16 cellular contexts compared by ENCODE assay signal in the genomic region with DNA sequence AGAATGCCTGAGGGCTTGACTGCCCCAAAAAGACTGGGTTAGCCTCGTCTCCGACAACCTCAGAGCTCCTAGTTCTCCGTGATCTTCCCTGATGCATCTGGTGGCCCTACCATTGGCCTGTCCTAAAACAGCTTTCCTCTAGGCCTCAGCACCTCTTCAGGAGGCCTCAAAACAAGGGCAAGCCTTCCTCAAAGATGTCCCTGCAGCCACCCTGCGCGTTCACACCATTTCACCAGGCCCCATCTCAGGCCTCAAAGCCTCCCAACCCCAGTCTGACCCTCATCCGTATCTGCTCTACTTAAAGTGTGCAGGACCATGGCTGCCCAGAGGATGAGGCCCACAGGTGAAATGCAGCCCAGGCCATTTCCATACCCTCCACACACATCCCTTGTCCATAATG. TPM values are rescaled to one million over a fixed set of nuclear protein-coding genes. Genes with fewer than 3 reads are reported as not detected.
DNase-seq lines count a peak whose midpoint lies in the region; ATAC-seq, FAIRE-seq and TF ChIP-seq lines count a peak whose summit lies in the region.
"Had no signal": no experiment of that assay in that cellular context is flagged by ENCODE, and none has a peak within 500 bp of the region (broad histone marks: within the 10 kb centered on the region; RNA-seq: fewer than 3 reads in every experiment).

No MANE protein-coding gene starts in this region.

- H2BK15ac ChIP-seq in H1 (ENCODE audit: low read length) = 0 out of 2 replicates have a peak overlapping the region, but pooled peaks have one; percentile 61

- peak overlapping the region; percentile 38; the same call in 1 of the 2 replicates for H4K8ac ChIP-seq in H1 (ENCODE audit: extremely low read depth, insufficient read depth, low read length)

- no peaks in the 10 kb centered on the region for H3K9me3 ChIP-seq in HEK293 (ENCODE audit: control insufficient read depth, insufficient read depth, low read depth, low read length)
- no peaks in the 10 kb centered on the region for H3K9me3 ChIP-seq in H1 (ENCODE audit: insufficient read depth in 2 of 2, low read depth in 1 of 2, low read length in 1 of 2)
- H3K9me3 ChIP-seq: BLaER1, Caco-2 had no signal

- H3K23ac ChIP-seq in H1 (ENCODE audit: insufficient read length) = no peak overlapping the region

- no peak overlapping the region for H3K27ac ChIP-seq in HEK293 (ENCODE audit: extremely low read depth, low read depth, low read length)
- H3K27ac ChIP-seq in H1 (ENCODE audit: low read depth, low read length) = no peak overlapping the region
- H3K27ac ChIP-seq in substantia nigra (ENCODE audit: low read depth, low read length, poor library complexity, severe bottlenecking) = no peak overlapping the region
- H3K27ac ChIP-seq: 22Rv1, BLaER1, GM23248, HL-60 had no signal

- peaks cover 3 to 57% (median 42%) of the 10 kb centered on the region in 4 experiments for H3K27me3 ChIP-seq in H1 (replicated peaks in 1 of 4; ENCODE audit: control insufficient read depth in 3 of 4, extremely low read depth in 1 of 4, insufficient read depth in 3 of 4, low read length in 3 of 4)

- POLR2A ChIA-PET in HEK293 (lab: Yijun Ruan, JAX) = interaction anchor here (1.6 kb wide), 1 partner anchor 8 kb away, joined by 6 read pairs; no protein-coding TSS in a partner anchor
- POLR2A ChIA-PET in H1 (lab: Charles Lee; ENCODE audit: partially characterized antibody) = interaction anchor here (0.6 to 3.0 kb wide), 10 partner anchors 20 to 423 kb away, joined by 3 to 13 read pairs (median 4); a partner anchor contains a TSS

- H3K79me2 ChIP-seq in H1 (ENCODE audit: control insufficient read depth in 1 of 2, insufficient read depth in 2 of 2, low read length in 2 of 2) = no peaks in the 10 kb centered on the region

- TF ChIP-seq CTCF in HEK293 (tag by site-specific recombination; IDR thresholded peaks at IDR 0.05) = no peak
- no peak for TF ChIP-seq CTCF in H1 (IDR thresholded peaks at IDR 0.05; ENCODE audit: control extremely low read depth in 1 of 3, insufficient read depth in 1 of 3, low read depth in 1 of 3, low read length in 3 of 3)
- no peak for TF ChIP-seq CTCF in neural crest cell (conservative IDR thresholded peaks at IDR 0.05)

- no peak overlapping the region for H3K4ac ChIP-seq in H1 (replicated peaks; ENCODE audit: insufficient read length, low read depth, low read length)

- H3K27ac Mint-ChIP-seq in T-helper 1 cell treated with Interleukin-12 subunit alpha and Interleukin-12 subunit beta and Interleukin-4 antibody, amounts not matched to agents 30 μg/mL and 1 μg/mL, for 36 hours = peak overlapping the region; percentile 42
- no peak overlapping the region for H3K27ac Mint-ChIP-seq in neural crest cell (ENCODE audit: unreplicated experiment)
- H3K27ac Mint-ChIP-seq: HFFc6 had no signal

- H3K18ac ChIP-seq in H1 (ENCODE audit: extremely low read depth, low read length) = no peak overlapping the region

- H3K4me2 ChIP-seq in H1 (ENCODE audit: insufficient read depth in 1 of 2, low read depth in 2 of 2, low read length in 2 of 2) = peak overlapping the region; percentile 70 to 95; a peak in 1 of 4 replicates

- H3K36me3 ChIP-seq in HEK293 (ENCODE audit: control insufficient read depth in 2 of 2, insufficient read depth in 1 of 2, low read length in 2 of 2) = no peaks in the 10 kb centered on the region
- no peaks in the 10 kb centered on the region for H3K36me3 ChIP-seq in H1 (ENCODE audit: control insufficient read depth in 2 of 4, insufficient read depth in 4 of 4, low read length in 3 of 4)
- H3K36me3 ChIP-seq: BLaER1 had no signal

- no peak overlapping the region for H3K4me3 Mint-ChIP-seq in T-helper 1 cell treated with Interleukin-12 subunit alpha and Interleukin-12 subunit beta and Interleukin-4 antibody, amounts not matched to agents 30 μg/mL and 1 μg/mL, for 36 hours
- peak overlapping the region; percentile 2 for H3K4me3 Mint-ChIP-seq in neural crest cell
- H3K4me3 Mint-ChIP-seq: HFFc6 had no signal

- CTCF ChIA-PET in HEK293 (lab: Yijun Ruan, JAX) (interaction anchor here (0.6 to 16.9 kb wide), 23 partner anchors 8 to 759 kb away, joined by 3 to 561 read pairs (median 4); a partner anchor contains a TSS), H1 (lab: Charles Lee; ENCODE audit: partially characterized antibody) (interaction anchor here (0.6 to 23.3 kb wide), 15 partner anchors 8 to 326 kb away, joined by 3 to 501 read pairs (median 4); a partner anchor contains a TSS)

- H3K9ac ChIP-seq in H1 (replicated peaks in 1 of 4; ENCODE audit: extremely low read depth in 1 of 4, low read depth in 3 of 4, low read length in 3 of 4) = no peak overlapping the region; a peak in 1 of 7 replicates
- H3K9ac ChIP-seq: BLaER1, GM23248 had no signal

- FAIRE-seq in H1 (lab: Jason Lieb, UNC) = no peak

- TF ChIP-seq POLR2A in H1 (IDR thresholded peaks at IDR 0.05; ENCODE audit: control extremely low read depth in 1 of 2, low read depth in 2 of 2, low read length in 2 of 2) = no peak

- ATAC-seq in GM18867 (IDR thresholded peaks at IDR 0.05; ENCODE audit: unreplicated experiment) = no peak
- no peak for ATAC-seq in GM21526 (IDR thresholded peaks at IDR 0.05; ENCODE audit: low FRiP score, unreplicated experiment)

- H4K91ac ChIP-seq in H1 (replicated peaks; ENCODE audit: insufficient read length, low read length) = no peak overlapping the region

- H2BK5ac ChIP-seq in H1 (ENCODE audit: low read depth, low read length) = no peak overlapping the region

- H3K79me1 ChIP-seq in H1 (ENCODE audit: low read depth, low read length) = no peaks in the 10 kb centered on the region

- no peak overlapping the region for H3K56ac ChIP-seq in H1 (replicated peaks; ENCODE audit: insufficient read length, low read depth, low read length)

- DNase-seq in T-helper 1 cell (no peak), H1 (ENCODE audit: low read depth in 1 of 2, low spot score in 2 of 2) (no peak), neural crest cell (ENCODE audit: low read depth, low spot score) (no peak), substantia nigra (lab: John Stamatoyannopoulos, UW) (no peak)
- DNase-seq: HFFc6, NCI-H1048 had no signal

- peaks cover 5% of the 10 kb centered on the region; the same call in 1 of the 2 replicates for H3K23me2 ChIP-seq in H1 (ENCODE audit: low read depth, low read length)

- no peaks in the 10 kb centered on the region for H3K4me1 ChIP-seq in HEK293 (ENCODE audit: control insufficient read depth, insufficient read depth, low read length)
- H3K4me1 ChIP-seq in H1 (replicated peaks in 1 of 4; ENCODE audit: control insufficient read depth in 3 of 4, insufficient read depth in 4 of 4, low read length in 3 of 4) = peaks cover 0 to 13% (median 3%) of the 10 kb centered on the region in 4 experiments; a peak in 5 of 7 replicates
- H3K4me1 ChIP-seq: Caco-2 had no signal

- no peaks in the 10 kb centered on the region for H3K4me1 Mint-ChIP-seq in T-helper 1 cell treated with Interleukin-12 subunit alpha and Interleukin-12 subunit beta and Interleukin-4 antibody, amounts not matched to agents 30 μg/mL and 1 μg/mL, for 36 hours (ENCODE audit: low read depth)
- no peaks in the 10 kb centered on the region for H3K4me1 Mint-ChIP-seq in neural crest cell

- H4K5ac ChIP-seq in H1 (ENCODE audit: insufficient read length, low read depth, low read length) = no peak overlapping the region

- H2BK20ac ChIP-seq in H1 (ENCODE audit: low read length) = no peak overlapping the region

- H2AFZ ChIP-seq in H1 (ENCODE audit: low read length) = no peak overlapping the region
- H2AFZ ChIP-seq: GM23248 had no signal

- WGBS in H1 (ENCODE audit: extremely low coverage in 1 of 2, insufficient coverage in 1 of 2, insufficient read length in 1 of 2, insufficient replicate concordance in 2 of 2, low coverage in 1 of 2, low lambda C conversion rate in 2 of 2, missing lambda C conversion rate in 1 of 2), 2 experiments = 90% methylated on average over 6 of the region's 6 CpGs; no CpG with 5 or more reads in 1 of the 2 experiments

- H3K9me3 Mint-ChIP-seq in T-helper 1 cell treated with Interleukin-12 subunit alpha and Interleukin-12 subunit beta and Interleukin-4 antibody, amounts not matched to agents 30 μg/mL and 1 μg/mL, for 36 hours = no peaks in the 10 kb centered on the region
- H3K9me3 Mint-ChIP-seq in neural crest cell = no peaks in the 10 kb centered on the region
- H3K9me3 Mint-ChIP-seq: HFFc6 had no signal

- peaks cover 0 to 3% of the 10 kb centered on the region in 2 experiments for H4K20me1 ChIP-seq in H1 (replicated peaks in 1 of 2; ENCODE audit: control insufficient read depth in 1 of 2, insufficient read depth in 2 of 2, low read length in 2 of 2)
- H4K20me1 ChIP-seq: BLaER1 had no signal

- H3K14ac ChIP-seq in H1 (ENCODE audit: insufficient read length) = no peak overlapping the region

- H2AK5ac ChIP-seq in H1 (ENCODE audit: low read depth, low read length) = no peak overlapping the region

- no peak overlapping the region for H2BK12ac ChIP-seq in H1 (ENCODE audit: low read depth, low read length)

- no peak overlapping the region for H3K4me3 ChIP-seq in HEK293 (ENCODE audit: low read depth, low read length)
- H3K4me3 ChIP-seq in H1 (ENCODE audit: extremely low read depth in 1 of 4, insufficient read depth in 2 of 4, low read depth in 3 of 4, low read length in 4 of 4) = no peak overlapping the region
- H3K4me3 ChIP-seq: BLaER1 had no signal

- no peaks in the 10 kb centered on the region for H3K36me3 Mint-ChIP-seq in T-helper 1 cell treated with Interleukin-12 subunit alpha and Interleukin-12 subunit beta and Interleukin-4 antibody, amounts not matched to agents 30 μg/mL and 1 μg/mL, for 36 hours (ENCODE audit: low read depth)
- H3K36me3 Mint-ChIP-seq in neural crest cell (ENCODE audit: low read depth) = no peaks in the 10 kb centered on the region

- peaks cover 44% of the 10 kb centered on the region for H3K27me3 Mint-ChIP-seq in T-helper 1 cell treated with Interleukin-12 subunit alpha and Interleukin-12 subunit beta and Interleukin-4 antibody, amounts not matched to agents 30 μg/mL and 1 μg/mL, for 36 hours (ENCODE audit: low read depth)
- H3K27me3 Mint-ChIP-seq in neural crest cell (ENCODE audit: low read depth) = peaks cover 86% of the 10 kb centered on the region

- TF ChIP-seq EP300 in H1 (IDR thresholded peaks at IDR 0.05; ENCODE audit: borderline replicate concordance in 1 of 2, low read depth in 2 of 2, low read length in 2 of 2) = no peak

- H2BK120ac ChIP-seq in H1 (replicated peaks; ENCODE audit: low read depth, low read length) = no peak overlapping the region

- TF ChIP-seq RAD21 in H1 (IDR thresholded peaks at IDR 0.05 in 1 of 2, conservative IDR thresholded peaks at IDR 0.05 in 1 of 2; ENCODE audit: low read depth in 2 of 2, low read length in 2 of 2) = no peak

RNA-seq across cellular contexts. Expression of a gene that starts 7.4 kb away (rescaled TPM):
- total RNA-seq in H1 (2021; fragmentation: NEBNext Ultra II Directional; extraction: Animal tissue kit (Norgen Biotek cat#: 25700)) = not detected in 2 replicates
- 0.26 and 0.55 TPM in 2 replicates for polyA plus RNA-seq in H1 (2011; rRNA removed)
- polyA plus RNA-seq in H1 (2011; cell fraction: cytosol; rRNA removed) = 0.17 TPM
- 0.40 TPM for polyA plus RNA-seq in H1 (2011; cell fraction: nucleus; rRNA removed)
- 0.17 to 0.50 TPM (median 0.31 TPM) in 4 replicates for polyA plus RNA-seq in H1 (2012, experiment 1 of 2)
- polyA plus RNA-seq in H1 (2012, experiment 2 of 2) = 0.16 TPM
- 0.34 TPM for polyA plus RNA-seq in H1 (2013, experiment 1 of 2)
- 0.07 TPM for polyA plus RNA-seq in H1 (2013, experiment 2 of 2)
- polyA minus RNA-seq in H1 (2011; rRNA and poly(A)+ RNA removed) = 0.09 and 0.27 TPM in 2 replicates
- polyA minus RNA-seq in H1 (2011; cell fraction: cytosol; rRNA and poly(A)+ RNA removed) = not detected
- polyA minus RNA-seq in H1 (2011; cell fraction: nucleus; rRNA and poly(A)+ RNA removed) = not detected
- 0.09 TPM in 1 of 2 replicates, not detected in the other for total RNA-seq in neural crest cell
- total RNA-seq: Caco-2 had no signal

RNA-seq across cellular contexts. Expression of a gene that starts 13.0 kb away (rescaled TPM):
- 0.32 and 0.69 TPM in 2 replicates for total RNA-seq in H1 (2021; fragmentation: NEBNext Ultra II Directional; extraction: Animal tissue kit (Norgen Biotek cat#: 25700))
- 0.20 and 0.55 TPM in 2 replicates for polyA plus RNA-seq in H1 (2011; rRNA removed)
- polyA plus RNA-seq in H1 (2011; cell fraction: cytosol; rRNA removed) = 0.30 TPM
- polyA plus RNA-seq in H1 (2011; cell fraction: nucleus; rRNA removed) = 1.2 TPM
- 0.23 to 0.66 TPM (median 0.48 TPM) in 4 replicates for polyA plus RNA-seq in H1 (2012, experiment 1 of 2)
- polyA plus RNA-seq in H1 (2012, experiment 2 of 2) = 0.22 TPM
- polyA plus RNA-seq in H1 (2013, experiment 1 of 2) = 0.41 TPM
- polyA plus RNA-seq in H1 (2013, experiment 2 of 2) = 0.15 TPM
- 0.09 TPM in 1 of 2 replicates, not detected in the other for polyA minus RNA-seq in H1 (2011; rRNA and poly(A)+ RNA removed)
- polyA minus RNA-seq in H1 (2011; cell fraction: cytosol; rRNA and poly(A)+ RNA removed) = not detected
- not detected for polyA minus RNA-seq in H1 (2011; cell fraction: nucleus; rRNA and poly(A)+ RNA removed)
- 0.41 and 0.56 TPM in 2 replicates for total RNA-seq in neural crest cell
- total RNA-seq: Caco-2, GM23248 had no signal
- polyA plus RNA-seq: GM23248 had no signal

RNA-seq across cellular contexts. Expression of a gene that starts 23.4 kb away (rescaled TPM):
- total RNA-seq in H1 (2021; fragmentation: NEBNext Ultra II Directional; extraction: Animal tissue kit (Norgen Biotek cat#: 25700)) = not detected in 2 replicates
- 0.82 and 0.86 TPM in 2 replicates for polyA plus RNA-seq in H1 (2011; rRNA removed)
- 0.45 TPM for polyA plus RNA-seq in H1 (2011; cell fraction: cytosol; rRNA removed)
- polyA plus RNA-seq in H1 (2011; cell fraction: nucleus; rRNA removed) = 0.88 TPM
- 0.48 to 1.3 TPM (median 0.92 TPM) in 4 replicates for polyA plus RNA-seq in H1 (2012, experiment 1 of 2)
- polyA plus RNA-seq in H1 (2012, experiment 2 of 2) = 0.96 TPM
- 0.12 TPM for polyA plus RNA-seq in H1 (2013, experiment 1 of 2)
- 0.26 TPM for polyA plus RNA-seq in H1 (2013, experiment 2 of 2)
- polyA minus RNA-seq in H1 (2011; rRNA and poly(A)+ RNA removed) = 0.41 and 0.82 TPM in 2 replicates
- polyA minus RNA-seq in H1 (2011; cell fraction: cytosol; rRNA and poly(A)+ RNA removed) = not detected
- polyA minus RNA-seq in H1 (2011; cell fraction: nucleus; rRNA and poly(A)+ RNA removed) = not detected
- not detected in 2 replicates for total RNA-seq in neural crest cell
- total RNA-seq: GM23248, HFFc6, M059J had no signal
- polyA plus RNA-seq: GM23248 had no signal

RNA-seq across cellular contexts. Expression of a gene that starts 41.3 kb away (rescaled TPM):
- total RNA-seq in H1 (2021; fragmentation: NEBNext Ultra II Directional; extraction: Animal tissue kit (Norgen Biotek cat#: 25700)) = 38.0 and 39.9 TPM in 2 replicates
- polyA plus RNA-seq in H1 (2011; rRNA removed) = 9.6 and 17.3 TPM in 2 replicates
- 5.5 TPM for polyA plus RNA-seq in H1 (2011; cell fraction: cytosol; rRNA removed)
- polyA plus RNA-seq in H1 (2011; cell fraction: nucleus; rRNA removed) = 50.0 TPM
- polyA plus RNA-seq in H1 (2012, experiment 1 of 2) = 17.3 to 26.6 TPM (median 24.0 TPM) in 4 replicates
- 19.6 TPM for polyA plus RNA-seq in H1 (2012, experiment 2 of 2)
- 14.4 TPM for polyA plus RNA-seq in H1 (2013, experiment 1 of 2)
- 14.0 TPM for polyA plus RNA-seq in H1 (2013, experiment 2 of 2)
- 17.2 and 17.7 TPM in 2 replicates for polyA minus RNA-seq in H1 (2011; rRNA and poly(A)+ RNA removed)
- 17.4 TPM for polyA minus RNA-seq in H1 (2011; cell fraction: cytosol; rRNA and poly(A)+ RNA removed)
- polyA minus RNA-seq in H1 (2011; cell fraction: nucleus; rRNA and poly(A)+ RNA removed) = 26.4 TPM
- total RNA-seq in neural crest cell = 38.3 and 51.6 TPM in 2 replicates

RNA-seq across cellular contexts. Expression of a gene that starts 51.8 kb away (rescaled TPM):
- 19.0 and 20.5 TPM in 2 replicates for total RNA-seq in H1 (2021; fragmentation: NEBNext Ultra II Directional; extraction: Animal tissue kit (Norgen Biotek cat#: 25700))
- polyA plus RNA-seq in H1 (2011; rRNA removed) = 19.3 and 25.2 TPM in 2 replicates
- 20.4 TPM for polyA plus RNA-seq in H1 (2011; cell fraction: cytosol; rRNA removed)
- polyA plus RNA-seq in H1 (2011; cell fraction: nucleus; rRNA removed) = 33.7 TPM
- 26.5 to 28.0 TPM (median 26.9 TPM) in 4 replicates for polyA plus RNA-seq in H1 (2012, experiment 1 of 2)
- 28.6 TPM for polyA plus RNA-seq in H1 (2012, experiment 2 of 2)
- polyA plus RNA-seq in H1 (2013, experiment 1 of 2) = 27.3 TPM
- polyA plus RNA-seq in H1 (2013, experiment 2 of 2) = 25.2 TPM
- polyA minus RNA-seq in H1 (2011; rRNA and poly(A)+ RNA removed) = 5.5 and 6.8 TPM in 2 replicates
- polyA minus RNA-seq in H1 (2011; cell fraction: cytosol; rRNA and poly(A)+ RNA removed) = 5.7 TPM
- polyA minus RNA-seq in H1 (2011; cell fraction: nucleus; rRNA and poly(A)+ RNA removed) = 16.5 TPM
- 47.2 and 49.7 TPM in 2 replicates for total RNA-seq in neural crest cell
